ENCODE assay signal across 29 cellular contexts in the genomic region with DNA sequence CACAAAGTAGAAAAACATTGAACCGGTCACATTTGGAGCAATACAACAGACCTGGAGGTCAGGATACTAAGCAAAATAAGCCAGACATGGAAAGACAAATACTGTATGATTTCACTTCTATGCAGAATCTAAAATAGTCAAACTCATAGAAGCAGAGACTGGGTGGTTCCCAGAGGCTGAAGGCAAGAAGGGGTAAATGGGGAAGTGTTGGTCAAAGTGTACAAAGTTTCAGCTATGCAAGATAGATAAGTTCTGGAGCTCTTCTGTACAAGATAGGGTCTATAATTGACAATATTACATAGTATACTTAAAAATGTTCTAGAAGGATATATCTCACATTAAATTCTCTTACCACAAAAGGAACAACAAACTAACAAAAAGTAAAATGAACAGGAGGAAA.
"Had no signal": no experiment of that assay in that cellular context is flagged by ENCODE, and none has a peak within 500 bp of the region (broad histone marks: within the 10 kb centered on the region; RNA-seq: fewer than 3 reads in every experiment).

No MANE protein-coding gene starts in this region.

- ATAC-seq: activated CD8-positive, alpha-beta T cell treated with anti-CD3 and anti-CD28 coated beads for 36 hours; activated naive CD4-positive, alpha-beta T cell treated with anti-CD3 and anti-CD28 coated beads, Interleukin-2, amount 50 U/mL, for 72 hours; body of pancreas; PC-3; SK-N-SH treated with all-trans-retinoic acid at 6 μM for 48 hours had no signal

- DNase-seq: activated CD4-positive, alpha-beta T cell treated with anti-CD3 and anti-CD28 coated beads, Interleukin-2, amount 10 ng/mL, durations not matched to agents 24 days and 14 days; activated CD4-positive, alpha-beta T cell treated with anti-CD3 and anti-CD28 coated beads, Interleukin-2, amount 50 U/mL, for 4 hours; activated CD8-positive, alpha-beta T cell treated with anti-CD3 and anti-CD28 coated beads for 36 hours; activated gamma-delta T cell treated with Interleukin-2 at 50 U/mL for 16 hours; activated naive CD4-positive, alpha-beta T cell treated with anti-CD3 and anti-CD28 coated beads for 36 hours; activated T-cell treated with anti-CD3 and anti-CD28 coated beads, Interleukin-2, amount 50 U/mL, for 24 hours; adrenal gland; body of pancreas; NCI-H1092 treated with DMSO at 0.1 percent for 48 hours; NCI-H1417 treated with DMSO at 0.1 percent for 48 hours; NCI-H187 treated with DMSO at 0.1 percent for 48 hours; NCI-H2081; NCI-H2171 treated with DMSO at 0.1 percent for 48 hours; NCI-H2227 treated with DMSO at 0.1 percent for 48 hours; NCI-H446 treated with DMSO at 0.1 percent for 48 hours; NCI-H524 treated with DMSO at 0.1 percent for 48 hours; PC-3; Peyer's patch; RPMI8226; SIG-M5; SW 1271; T-helper 1 cell; T-helper 2 cell; T-helper 9 cell; WERI-Rb-1 had no signal

- FAIRE-seq: astrocyte, TTC549 had no signal
